In genomic region chr12:58387199-58387598, GRCh38 we compare ENCODE assay signal across 16 cellular contexts.
DNase-seq lines count a peak whose midpoint lies in the region; ATAC-seq and TF ChIP-seq lines count a peak whose summit lies in the region.
"Had no signal": no experiment of that assay in that cellular context is flagged by ENCODE, and none has a peak within 500 bp of the region (broad histone marks: within the 10 kb centered on the region; RNA-seq: fewer than 3 reads in every experiment).

No MANE protein-coding gene starts in this region.

- H4K20me1 ChIP-seq in mammary epithelial cell (ENCODE audit: insufficient read depth, low read length) = no peaks in the 10 kb centered on the region

- peaks cover 21% of the 10 kb centered on the region for H3K4me1 ChIP-seq in mammary epithelial cell (ENCODE audit: insufficient read depth, low read length)

- H3K27ac ChIP-seq in mammary epithelial cell (ENCODE audit: insufficient read depth, low read depth, low read length) (peak overlapping the region; percentile 21), substantia nigra (ENCODE audit: low read depth, low read length, poor library complexity, severe bottlenecking) (no peak overlapping the region)

- H3K36me3 Mint-ChIP-seq in activated CD4-positive, alpha-beta T cell treated with anti-CD3 and anti-CD28 coated beads, Interleukin-2, amount 10 ng/mL, durations not matched to agents 24 days and 14 days (ENCODE audit: low read depth) = no peaks in the 10 kb centered on the region
- H3K36me3 Mint-ChIP-seq: naive thymus-derived CD4-positive, alpha-beta T cell; WTC11 had no signal

- H3K4me1 Mint-ChIP-seq in activated CD4-positive, alpha-beta T cell treated with anti-CD3 and anti-CD28 coated beads, Interleukin-2, amount 10 ng/mL, durations not matched to agents 24 days and 14 days = no peaks in the 10 kb centered on the region
- H3K4me1 Mint-ChIP-seq: naive thymus-derived CD4-positive, alpha-beta T cell had no signal

- H3K4me2 ChIP-seq in mammary epithelial cell (ENCODE audit: insufficient read depth, low read depth, low read length) = peak overlapping the region; percentile 57

- no peak overlapping the region for H3K27ac Mint-ChIP-seq in activated CD4-positive, alpha-beta T cell treated with anti-CD3 and anti-CD28 coated beads, Interleukin-2, amount 10 ng/mL, durations not matched to agents 24 days and 14 days
- H3K27ac Mint-ChIP-seq: naive thymus-derived CD4-positive, alpha-beta T cell; WTC11 had no signal

- no TSS peak for BruUV-seq in mammary epithelial cell (replicated peaks; lab: Mats Ljungman, UMichigan)

- H3K9me3 Mint-ChIP-seq in activated CD4-positive, alpha-beta T cell treated with anti-CD3 and anti-CD28 coated beads, Interleukin-2, amount 10 ng/mL, durations not matched to agents 24 days and 14 days = no peaks in the 10 kb centered on the region

- WGBS in mammary epithelial cell (ENCODE audit: low coverage, missing lambda C conversion rate) = 4% methylated on average over 2 of the region's 2 CpGs

- no peaks in the 10 kb centered on the region for H3K9me3 ChIP-seq in mammary epithelial cell (replicated peaks; ENCODE audit: insufficient read depth, low read length)

- H3K4me3 Mint-ChIP-seq in activated CD4-positive, alpha-beta T cell treated with anti-CD3 and anti-CD28 coated beads, Interleukin-2, amount 10 ng/mL, durations not matched to agents 24 days and 14 days = no peak overlapping the region
- H3K4me3 Mint-ChIP-seq: naive thymus-derived CD4-positive, alpha-beta T cell; WTC11 had no signal

- CTCF ChIA-PET in mammary epithelial cell (lab: Charles Lee; ENCODE audit: low non-redundant PET) = interaction anchor here (0.5 kb wide), 1 partner anchor 669 kb away, joined by 4 read pairs; no protein-coding TSS in a partner anchor

- no peak for TF ChIP-seq POLR2A in GM18505 (IDR thresholded peaks at IDR 0.05; ENCODE audit: borderline replicate concordance, extremely low read depth, insufficient read depth, insufficient read length)

- no peak for ATAC-seq in GM18505 (IDR thresholded peaks at IDR 0.05; ENCODE audit: unreplicated experiment)
- ATAC-seq: naive thymus-derived CD4-positive, alpha-beta T cell; WTC11 had no signal

- TF ChIP-seq CTCF in mammary epithelial cell (conservative IDR thresholded peaks at IDR 0.05 in 1 of 2, IDR thresholded peaks at IDR 0.05 in 1 of 2; ENCODE audit: extremely low read depth in 1 of 2, insufficient read depth in 1 of 2, low read depth in 1 of 2, low read length in 2 of 2) = no peak

- peak; percentile 45 for DNase-seq in Caki2 (ENCODE audit: low read depth)
- peak; percentile 30 for DNase-seq in LoVo (ENCODE audit: low spot score)
- peak; percentile 81 for DNase-seq in mammary epithelial cell
- DNase-seq in kidney glomerular epithelial cell (lab: John Stamatoyannopoulos, UW) = peak; percentile 67
- no peak for DNase-seq in substantia nigra (lab: John Stamatoyannopoulos, UW)
- no peak for DNase-seq in T-helper 9 cell
- DNase-seq in activated CD4-positive, alpha-beta T cell treated with anti-CD3 and anti-CD28 coated beads, Interleukin-2, amount 10 ng/mL, durations not matched to agents 24 days and 14 days = no peak
- DNase-seq: activated effector memory CD4-positive, alpha-beta T cell treated with Interleukin-2 at 50 U/mL for 16 hours; anterior cingulate cortex; dermis blood vessel endothelial cell; naive thymus-derived CD4-positive, alpha-beta T cell; NCI-H1694 treated with DMSO at 0.1 percent for 48 hours; NCI-H510A; T-helper 1 cell had no signal

- H3K4me3 ChIP-seq in mammary epithelial cell (replicated peaks in 1 of 3; ENCODE audit: insufficient read depth in 1 of 3, low read depth in 2 of 3, low read length in 3 of 3) = no peak overlapping the region

- H3K27me3 ChIP-seq in mammary epithelial cell (ENCODE audit: insufficient read depth, low read length) = no peaks in the 10 kb centered on the region

- dilution Hi-C loops in mammary epithelial cell (cut with HindIII; ENCODE audit: low sequenced_read_pairs) = no loop called here

- peaks cover 16% of the 10 kb centered on the region for H3K27me3 Mint-ChIP-seq in activated CD4-positive, alpha-beta T cell treated with anti-CD3 and anti-CD28 coated beads, Interleukin-2, amount 10 ng/mL, durations not matched to agents 24 days and 14 days

- in situ Hi-C loops in Caki2 (cut with HindIII; ENCODE audit: low pct_unique_long_range_greater_than_20kb, low sequenced_read_pairs) (no loop called here), mammary epithelial cell (cut with MboI; ENCODE audit: low sequenced_read_pairs in 2 of 2) (no loop called here)

- H3K9ac ChIP-seq in mammary epithelial cell (ENCODE audit: insufficient read depth, low read length) = no peak overlapping the region

- peak overlapping the region; percentile 59 for H2AFZ ChIP-seq in mammary epithelial cell (ENCODE audit: low read depth, low read length)

- no peaks in the 10 kb centered on the region for H3K79me2 ChIP-seq in mammary epithelial cell (ENCODE audit: insufficient read depth, low read length)

- intact Hi-C loops in mammary epithelial cell (cut with micrococcal nuclease) = no loop called here
- intact Hi-C loops in activated CD4-positive, alpha-beta T cell treated with anti-CD3 and anti-CD28 coated beads, Interleukin-2, amount 10 ng/mL, durations not matched to agents 24 days and 14 days (cut with micrococcal nuclease) = no loop called here

- H3K36me3 ChIP-seq in mammary epithelial cell (ENCODE audit: insufficient read depth, low read length) = no peaks in the 10 kb centered on the region

Comparison
In these comparisons a context has a peak if more than half of its experiments do, and no peak if none do; other contexts are left out.
1. DNase-seq: peak in Caki2 (single experiment), LoVo (single experiment), mammary epithelial cell (single experiment) and kidney glomerular epithelial cell (single experiment); none in substantia nigra (0 of 49), T-helper 9 cell (single experiment) and activated CD4-positive, alpha-beta T cell treated with anti-CD3 and anti-CD28 coated beads, Interleukin-2, amount 10 ng/mL, durations not matched to agents 24 days and 14 days (single experiment).